1 cellular context compared by ENCODE assay signal in the genomic region with DNA sequence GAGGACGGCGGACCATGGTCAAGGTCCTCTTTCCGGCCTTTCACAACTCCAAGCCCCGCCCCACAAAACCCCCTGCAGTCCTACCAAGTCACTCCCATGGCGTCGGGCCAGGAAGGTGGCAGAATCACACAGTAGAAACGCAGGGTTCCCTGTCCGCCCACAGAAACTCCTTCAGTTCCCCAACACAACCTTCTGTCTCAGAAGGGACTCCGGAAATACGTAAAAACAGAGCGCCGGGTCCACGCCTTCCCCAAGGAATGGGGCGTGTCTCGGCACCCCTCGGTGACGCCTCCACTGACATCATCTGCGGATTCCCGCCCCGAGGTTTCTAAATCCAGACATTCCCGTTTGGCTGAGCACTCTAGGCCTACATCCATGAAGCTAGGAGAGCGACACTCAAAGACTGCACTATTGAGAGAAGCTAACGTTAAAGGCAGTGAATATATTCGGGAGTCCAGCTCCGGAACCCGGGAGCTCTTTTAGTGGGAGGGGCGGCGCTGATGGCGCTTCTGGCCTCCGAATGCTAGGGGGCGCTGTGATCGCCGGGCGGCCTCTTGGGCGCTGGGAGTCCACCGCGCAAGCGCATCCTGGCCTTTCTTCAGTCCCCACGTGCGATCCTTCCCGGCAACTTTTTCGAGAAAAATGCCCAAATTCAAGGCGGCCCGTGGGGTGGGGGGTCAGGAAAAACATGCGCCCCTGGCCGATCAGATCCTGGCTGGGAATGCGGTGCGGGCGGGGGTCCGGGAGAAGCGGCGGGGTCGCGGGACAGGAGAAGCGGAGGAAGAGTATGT.
TF ChIP-seq lines count a peak whose summit lies in the region.

A gene with protein sequence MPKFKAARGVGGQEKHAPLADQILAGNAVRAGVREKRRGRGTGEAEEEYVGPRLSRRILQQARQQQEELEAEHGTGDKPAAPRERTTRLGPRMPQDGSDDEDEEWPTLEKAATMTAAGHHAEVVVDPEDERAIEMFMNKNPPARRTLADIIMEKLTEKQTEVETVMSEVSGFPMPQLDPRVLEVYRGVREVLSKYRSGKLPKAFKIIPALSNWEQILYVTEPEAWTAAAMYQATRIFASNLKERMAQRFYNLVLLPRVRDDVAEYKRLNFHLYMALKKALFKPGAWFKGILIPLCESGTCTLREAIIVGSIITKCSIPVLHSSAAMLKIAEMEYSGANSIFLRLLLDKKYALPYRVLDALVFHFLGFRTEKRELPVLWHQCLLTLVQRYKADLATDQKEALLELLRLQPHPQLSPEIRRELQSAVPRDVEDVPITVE (plus strand): TSS at position 579 of the 791 bp plus-strand sequence. CDS start 64 bp downstream, at position 643.
A gene with protein sequence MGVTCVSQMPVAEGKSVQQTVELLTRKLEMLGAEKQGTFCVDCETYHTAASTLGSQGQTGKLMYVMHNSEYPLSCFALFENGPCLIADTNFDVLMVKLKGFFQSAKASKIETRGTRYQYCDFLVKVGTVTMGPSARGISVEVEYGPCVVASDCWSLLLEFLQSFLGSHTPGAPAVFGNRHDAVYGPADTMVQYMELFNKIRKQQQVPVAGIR (minus strand): TSS at position 219 of the 791 bp plus-strand sequence. CDS start 121 bp downstream, at position 98.

TF ChIP-seq in HEK293, 187 proteins besides CTCF, POLR2A, EP300 and RAD21 (continued from another document and continues in another):
- TF ChIP-seq ZFP41 (tag by site-specific recombination; IDR thresholded peaks at IDR 0.05; ENCODE audit: borderline replicate concordance) (no peak), TRIM28 (IDR thresholded peaks at IDR 0.05; ENCODE audit: borderline replicate concordance, low read length) (no peak), ZSCAN23 (tag by site-specific recombination; IDR thresholded peaks at IDR 0.05) (no peak), ZNF10 (tag by site-specific recombination; IDR thresholded peaks at IDR 0.05) (no peak), IKZF3 (tag by site-specific recombination; IDR thresholded peaks at IDR 0.05) (peak; percentile 69), TCF7L2 (IDR thresholded peaks at IDR 0.05; ENCODE audit: borderline replicate concordance, low read depth, low read length) (no peak), ZFHX2 (tag by site-specific recombination; conservative IDR thresholded peaks at IDR 0.05) (peak; percentile 87), OVOL3 (tag by site-specific recombination; IDR thresholded peaks at IDR 0.05) (no peak), EGR2 (tag by site-specific recombination; IDR thresholded peaks at IDR 0.05; ENCODE audit: low read depth) (peak; percentile 79), REPIN1 (tag by site-specific recombination; IDR thresholded peaks at IDR 0.05; ENCODE audit: low read depth) (no peak; the same call in 1 of the 2 replicates), ZNF394 (tag by site-specific recombination; IDR thresholded peaks at IDR 0.05; ENCODE audit: borderline replicate concordance) (peak; percentile 64), SETDB1 (IDR thresholded peaks at IDR 0.05; ENCODE audit: insufficient read length, low read length) (no peak), ZNF112 (tag by site-specific recombination; IDR thresholded peaks at IDR 0.05) (no peak), SP7 (tag by site-specific recombination; IDR thresholded peaks at IDR 0.05) (peak; percentile 79), KLF1 (tag by site-specific recombination; IDR thresholded peaks at IDR 0.05) (peak; percentile 92), GLIS2 (tag by site-specific recombination; IDR thresholded peaks at IDR 0.05) (peak; percentile 64), ZNF239 (tag by site-specific recombination; IDR thresholded peaks at IDR 0.05) (no peak), MYNN (tag by site-specific recombination; IDR thresholded peaks at IDR 0.05; ENCODE audit: borderline replicate concordance) (no peak), ZNF585B (tag by site-specific recombination; IDR thresholded peaks at IDR 0.05) (no peak), ZNF221 (tag by site-specific recombination; IDR thresholded peaks at IDR 0.05; ENCODE audit: borderline replicate concordance) (no peak), ZFP37 (tag by site-specific recombination; IDR thresholded peaks at IDR 0.05) (0 out of 2 replicates have a peak, but pooled peaks have one; percentile 46), ZNF776 (tag by site-specific recombination; IDR thresholded peaks at IDR 0.05; ENCODE audit: borderline replicate concordance) (no peak), ZNF354C (tag by site-specific recombination; IDR thresholded peaks at IDR 0.05; ENCODE audit: borderline replicate concordance, low read depth) (no peak), ZNF19 (tag by site-specific recombination; IDR thresholded peaks at IDR 0.05; ENCODE audit: low read depth) (no peak), YY2 (tag by site-specific recombination; IDR thresholded peaks at IDR 0.05) (no peak), KLF7 (tag by site-specific recombination; IDR thresholded peaks at IDR 0.05; ENCODE audit: borderline replicate concordance) (peak; percentile 90), GLI4 (tag by site-specific recombination; IDR thresholded peaks at IDR 0.05) (no peak), KLF8 (tag by site-specific recombination; IDR thresholded peaks at IDR 0.05) (peak; percentile 100), ZBTB21 (tag by site-specific recombination; IDR thresholded peaks at IDR 0.05) (peak; percentile 96), ZNF175 (tag by site-specific recombination; IDR thresholded peaks at IDR 0.05) (no peak)
- TF ChIP-seq, protein P1, sequence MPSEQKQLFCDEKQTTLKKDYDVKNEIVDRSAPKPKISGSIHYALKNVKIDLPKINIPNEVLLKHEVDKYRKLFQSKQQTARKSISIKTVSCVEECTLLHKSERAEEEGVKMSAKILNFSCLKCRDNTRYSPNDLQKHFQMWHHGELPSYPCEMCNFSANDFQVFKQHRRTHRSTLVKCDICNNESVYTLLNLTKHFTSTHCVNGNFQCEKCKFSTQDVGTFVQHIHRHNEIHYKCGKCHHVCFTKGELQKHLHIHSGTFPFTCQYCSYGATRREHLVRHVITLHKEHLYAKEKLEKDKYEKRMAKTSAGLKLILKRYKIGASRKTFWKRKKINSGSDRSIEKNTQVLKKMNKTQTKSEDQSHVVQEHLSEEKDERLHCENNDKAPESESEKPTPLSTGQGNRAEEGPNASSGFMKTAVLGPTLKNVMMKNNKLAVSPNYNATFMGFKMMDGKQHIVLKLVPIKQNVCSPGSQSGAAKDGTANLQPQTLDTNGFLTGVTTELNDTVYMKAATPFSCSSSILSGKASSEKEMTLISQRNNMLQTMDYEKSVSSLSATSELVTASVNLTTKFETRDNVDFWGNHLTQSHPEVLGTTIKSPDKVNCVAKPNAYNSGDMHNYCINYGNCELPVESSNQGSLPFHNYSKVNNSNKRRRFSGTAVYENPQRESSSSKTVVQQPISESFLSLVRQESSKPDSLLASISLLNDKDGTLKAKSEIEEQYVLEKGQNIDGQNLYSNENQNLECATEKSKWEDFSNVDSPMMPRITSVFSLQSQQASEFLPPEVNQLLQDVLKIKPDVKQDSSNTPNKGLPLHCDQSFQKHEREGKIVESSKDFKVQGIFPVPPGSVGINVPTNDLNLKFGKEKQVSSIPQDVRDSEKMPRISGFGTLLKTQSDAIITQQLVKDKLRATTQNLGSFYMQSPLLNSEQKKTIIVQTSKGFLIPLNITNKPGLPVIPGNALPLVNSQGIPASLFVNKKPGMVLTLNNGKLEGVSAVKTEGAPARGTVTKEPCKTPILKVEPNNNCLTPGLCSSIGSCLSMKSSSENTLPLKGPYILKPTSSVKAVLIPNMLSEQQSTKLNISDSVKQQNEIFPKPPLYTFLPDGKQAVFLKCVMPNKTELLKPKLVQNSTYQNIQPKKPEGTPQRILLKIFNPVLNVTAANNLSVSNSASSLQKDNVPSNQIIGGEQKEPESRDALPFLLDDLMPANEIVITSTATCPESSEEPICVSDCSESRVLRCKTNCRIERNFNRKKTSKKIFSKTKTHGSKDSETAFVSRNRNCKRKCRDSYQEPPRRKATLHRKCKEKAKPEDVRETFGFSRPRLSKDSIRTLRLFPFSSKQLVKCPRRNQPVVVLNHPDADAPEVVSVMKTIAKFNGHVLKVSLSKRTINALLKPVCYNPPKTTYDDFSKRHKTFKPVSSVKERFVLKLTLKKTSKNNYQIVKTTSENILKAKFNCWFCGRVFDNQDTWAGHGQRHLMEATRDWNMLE (tag by site-specific recombination; conservative IDR thresholded peaks at IDR 0.05; ENCODE audit: low read depth), result peak; percentile 67
- TF ChIP-seq, protein P2, sequence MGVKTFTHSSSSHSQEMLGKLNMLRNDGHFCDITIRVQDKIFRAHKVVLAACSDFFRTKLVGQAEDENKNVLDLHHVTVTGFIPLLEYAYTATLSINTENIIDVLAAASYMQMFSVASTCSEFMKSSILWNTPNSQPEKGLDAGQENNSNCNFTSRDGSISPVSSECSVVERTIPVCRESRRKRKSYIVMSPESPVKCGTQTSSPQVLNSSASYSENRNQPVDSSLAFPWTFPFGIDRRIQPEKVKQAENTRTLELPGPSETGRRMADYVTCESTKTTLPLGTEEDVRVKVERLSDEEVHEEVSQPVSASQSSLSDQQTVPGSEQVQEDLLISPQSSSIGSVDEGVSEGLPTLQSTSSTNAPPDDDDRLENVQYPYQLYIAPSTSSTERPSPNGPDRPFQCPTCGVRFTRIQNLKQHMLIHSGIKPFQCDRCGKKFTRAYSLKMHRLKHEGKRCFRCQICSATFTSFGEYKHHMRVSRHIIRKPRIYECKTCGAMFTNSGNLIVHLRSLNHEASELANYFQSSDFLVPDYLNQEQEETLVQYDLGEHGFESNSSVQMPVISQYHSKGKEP (tag by site-specific recombination; IDR thresholded peaks at IDR 0.05), result no peak
- TF ChIP-seq, protein P3, sequence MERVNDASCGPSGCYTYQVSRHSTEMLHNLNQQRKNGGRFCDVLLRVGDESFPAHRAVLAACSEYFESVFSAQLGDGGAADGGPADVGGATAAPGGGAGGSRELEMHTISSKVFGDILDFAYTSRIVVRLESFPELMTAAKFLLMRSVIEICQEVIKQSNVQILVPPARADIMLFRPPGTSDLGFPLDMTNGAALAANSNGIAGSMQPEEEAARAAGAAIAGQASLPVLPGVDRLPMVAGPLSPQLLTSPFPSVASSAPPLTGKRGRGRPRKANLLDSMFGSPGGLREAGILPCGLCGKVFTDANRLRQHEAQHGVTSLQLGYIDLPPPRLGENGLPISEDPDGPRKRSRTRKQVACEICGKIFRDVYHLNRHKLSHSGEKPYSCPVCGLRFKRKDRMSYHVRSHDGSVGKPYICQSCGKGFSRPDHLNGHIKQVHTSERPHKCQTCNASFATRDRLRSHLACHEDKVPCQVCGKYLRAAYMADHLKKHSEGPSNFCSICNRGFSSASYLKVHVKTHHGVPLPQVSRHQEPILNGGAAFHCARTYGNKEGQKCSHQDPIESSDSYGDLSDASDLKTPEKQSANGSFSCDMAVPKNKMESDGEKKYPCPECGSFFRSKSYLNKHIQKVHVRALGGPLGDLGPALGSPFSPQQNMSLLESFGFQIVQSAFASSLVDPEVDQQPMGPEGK (tag by site-specific recombination; IDR thresholded peaks at IDR 0.05), result peak; percentile 36; the same call in 1 of the 2 replicates
- TF ChIP-seq, protein P4, sequence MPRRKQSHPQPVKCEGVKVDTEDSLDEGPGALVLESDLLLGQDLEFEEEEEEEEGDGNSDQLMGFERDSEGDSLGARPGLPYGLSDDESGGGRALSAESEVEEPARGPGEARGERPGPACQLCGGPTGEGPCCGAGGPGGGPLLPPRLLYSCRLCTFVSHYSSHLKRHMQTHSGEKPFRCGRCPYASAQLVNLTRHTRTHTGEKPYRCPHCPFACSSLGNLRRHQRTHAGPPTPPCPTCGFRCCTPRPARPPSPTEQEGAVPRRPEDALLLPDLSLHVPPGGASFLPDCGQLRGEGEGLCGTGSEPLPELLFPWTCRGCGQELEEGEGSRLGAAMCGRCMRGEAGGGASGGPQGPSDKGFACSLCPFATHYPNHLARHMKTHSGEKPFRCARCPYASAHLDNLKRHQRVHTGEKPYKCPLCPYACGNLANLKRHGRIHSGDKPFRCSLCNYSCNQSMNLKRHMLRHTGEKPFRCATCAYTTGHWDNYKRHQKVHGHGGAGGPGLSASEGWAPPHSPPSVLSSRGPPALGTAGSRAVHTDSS (tag by site-specific recombination; IDR thresholded peaks at IDR 0.05), result no peak; the same call in 1 of the 2 replicates
- TF ChIP-seq, protein P5, sequence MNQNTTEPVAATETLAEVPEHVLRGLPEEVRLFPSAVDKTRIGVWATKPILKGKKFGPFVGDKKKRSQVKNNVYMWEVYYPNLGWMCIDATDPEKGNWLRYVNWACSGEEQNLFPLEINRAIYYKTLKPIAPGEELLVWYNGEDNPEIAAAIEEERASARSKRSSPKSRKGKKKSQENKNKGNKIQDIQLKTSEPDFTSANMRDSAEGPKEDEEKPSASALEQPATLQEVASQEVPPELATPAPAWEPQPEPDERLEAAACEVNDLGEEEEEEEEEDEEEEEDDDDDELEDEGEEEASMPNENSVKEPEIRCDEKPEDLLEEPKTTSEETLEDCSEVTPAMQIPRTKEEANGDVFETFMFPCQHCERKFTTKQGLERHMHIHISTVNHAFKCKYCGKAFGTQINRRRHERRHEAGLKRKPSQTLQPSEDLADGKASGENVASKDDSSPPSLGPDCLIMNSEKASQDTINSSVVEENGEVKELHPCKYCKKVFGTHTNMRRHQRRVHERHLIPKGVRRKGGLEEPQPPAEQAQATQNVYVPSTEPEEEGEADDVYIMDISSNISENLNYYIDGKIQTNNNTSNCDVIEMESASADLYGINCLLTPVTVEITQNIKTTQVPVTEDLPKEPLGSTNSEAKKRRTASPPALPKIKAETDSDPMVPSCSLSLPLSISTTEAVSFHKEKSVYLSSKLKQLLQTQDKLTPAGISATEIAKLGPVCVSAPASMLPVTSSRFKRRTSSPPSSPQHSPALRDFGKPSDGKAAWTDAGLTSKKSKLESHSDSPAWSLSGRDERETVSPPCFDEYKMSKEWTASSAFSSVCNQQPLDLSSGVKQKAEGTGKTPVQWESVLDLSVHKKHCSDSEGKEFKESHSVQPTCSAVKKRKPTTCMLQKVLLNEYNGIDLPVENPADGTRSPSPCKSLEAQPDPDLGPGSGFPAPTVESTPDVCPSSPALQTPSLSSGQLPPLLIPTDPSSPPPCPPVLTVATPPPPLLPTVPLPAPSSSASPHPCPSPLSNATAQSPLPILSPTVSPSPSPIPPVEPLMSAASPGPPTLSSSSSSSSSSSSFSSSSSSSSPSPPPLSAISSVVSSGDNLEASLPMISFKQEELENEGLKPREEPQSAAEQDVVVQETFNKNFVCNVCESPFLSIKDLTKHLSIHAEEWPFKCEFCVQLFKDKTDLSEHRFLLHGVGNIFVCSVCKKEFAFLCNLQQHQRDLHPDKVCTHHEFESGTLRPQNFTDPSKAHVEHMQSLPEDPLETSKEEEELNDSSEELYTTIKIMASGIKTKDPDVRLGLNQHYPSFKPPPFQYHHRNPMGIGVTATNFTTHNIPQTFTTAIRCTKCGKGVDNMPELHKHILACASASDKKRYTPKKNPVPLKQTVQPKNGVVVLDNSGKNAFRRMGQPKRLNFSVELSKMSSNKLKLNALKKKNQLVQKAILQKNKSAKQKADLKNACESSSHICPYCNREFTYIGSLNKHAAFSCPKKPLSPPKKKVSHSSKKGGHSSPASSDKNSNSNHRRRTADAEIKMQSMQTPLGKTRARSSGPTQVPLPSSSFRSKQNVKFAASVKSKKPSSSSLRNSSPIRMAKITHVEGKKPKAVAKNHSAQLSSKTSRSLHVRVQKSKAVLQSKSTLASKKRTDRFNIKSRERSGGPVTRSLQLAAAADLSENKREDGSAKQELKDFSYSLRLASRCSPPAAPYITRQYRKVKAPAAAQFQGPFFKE (tag by site-specific recombination; IDR thresholded peaks at IDR 0.05; ENCODE audit: borderline replicate concordance), result no peak
- TF ChIP-seq, protein P6, sequence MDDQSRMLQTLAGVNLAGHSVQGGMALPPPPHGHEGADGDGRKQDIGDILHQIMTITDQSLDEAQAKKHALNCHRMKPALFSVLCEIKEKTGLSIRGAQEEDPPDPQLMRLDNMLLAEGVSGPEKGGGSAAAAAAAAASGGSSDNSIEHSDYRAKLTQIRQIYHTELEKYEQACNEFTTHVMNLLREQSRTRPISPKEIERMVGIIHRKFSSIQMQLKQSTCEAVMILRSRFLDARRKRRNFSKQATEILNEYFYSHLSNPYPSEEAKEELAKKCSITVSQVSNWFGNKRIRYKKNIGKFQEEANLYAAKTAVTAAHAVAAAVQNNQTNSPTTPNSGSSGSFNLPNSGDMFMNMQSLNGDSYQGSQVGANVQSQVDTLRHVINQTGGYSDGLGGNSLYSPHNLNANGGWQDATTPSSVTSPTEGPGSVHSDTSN (CRISPR knock-in tag; IDR thresholded peaks at IDR 0.05), result peak; percentile 30; the same call in 1 of the 2 replicates
